ENCODE assay signal across 30 cellular contexts in the genomic region with DNA sequence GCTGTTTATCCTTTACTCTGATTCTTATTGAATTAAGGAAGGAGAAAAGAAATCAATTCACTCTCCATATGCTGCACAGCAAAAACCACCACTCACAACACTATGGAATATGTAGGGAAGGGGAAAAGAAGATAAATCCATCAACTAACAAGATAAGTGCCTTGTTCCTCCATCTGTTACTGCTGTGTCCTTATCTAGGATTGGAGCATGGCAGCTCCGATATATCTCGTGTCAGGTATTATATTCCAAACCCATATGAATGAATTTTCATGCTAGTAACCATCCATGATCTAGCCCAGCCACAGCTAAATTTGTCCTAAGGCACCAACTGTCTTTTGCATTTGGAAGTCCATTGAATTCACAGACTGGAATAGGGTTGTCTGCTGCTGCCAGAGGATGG.
"Had no signal": no experiment of that assay in that cellular context is flagged by ENCODE, and none has a peak within 500 bp of the region (broad histone marks: within the 10 kb centered on the region; RNA-seq: fewer than 3 reads in every experiment).

No MANE protein-coding gene starts in this region.

- H3K27me3 ChIP-seq: breast epithelium had no signal

- H3K4me1 Mint-ChIP-seq: activated CD4-positive, alpha-beta T cell treated with anti-CD3 and anti-CD28 coated beads for 36 hours; activated naive CD4-positive, alpha-beta T cell treated with anti-CD3 and anti-CD28 coated beads, Interleukin-2, amount 10 ng/mL, durations not matched to agents 7 days and 5 days; activated naive CD8-positive, alpha-beta T cell treated with anti-CD3 and anti-CD28 coated beads for 36 hours; T-cell had no signal

- H3K36me3 ChIP-seq: breast epithelium had no signal

- DNase-seq: activated CD4-positive, alpha-beta T cell treated with anti-CD3 and anti-CD28 coated beads for 36 hours; activated CD4-positive, alpha-beta T cell treated with anti-CD3 and anti-CD28 coated beads, Interleukin-2, amount 50 U/mL, for 1 hour; activated CD8-positive, alpha-beta memory T cell treated with anti-CD3 and anti-CD28 coated beads, Interleukin-2, amount 50 U/mL, for 4 hours; activated CD8-positive, alpha-beta T cell treated with anti-CD3 and anti-CD28 coated beads for 36 hours; activated gamma-delta T cell treated with Interleukin-2 at 50 U/mL for 16 hours; activated naive CD4-positive, alpha-beta T cell treated with anti-CD3 and anti-CD28 coated beads, Interleukin-2, amount 10 ng/mL, durations not matched to agents 7 days and 5 days; activated naive CD8-positive, alpha-beta T cell treated with anti-CD3 and anti-CD28 coated beads for 36 hours; activated T-cell treated with anti-CD3 and anti-CD28 coated beads, Interleukin-2, amount 50 U/mL, for 72 hours; central memory CD4-positive, alpha-beta T cell; NCI-H1092; NCI-H1417; NCI-H1694; NCI-H2029; NCI-H2107; NCI-H2171 treated with DMSO at 0.1 percent for 48 hours; NCI-H345; NCI-H510A; NCI-H774; NK-92 treated with Interleukin-12 subunit alpha and Interleukin-12 subunit beta, amount 100 ng/mL, for 24 hours; OCI-M1; RPMI8226; T-cell; T-helper 2 cell; T1000 had no signal

- H3K27ac Mint-ChIP-seq: activated CD4-positive, alpha-beta T cell treated with anti-CD3 and anti-CD28 coated beads for 36 hours; activated CD8-positive, alpha-beta T cell treated with anti-CD3 and anti-CD28 coated beads for 36 hours; activated naive CD4-positive, alpha-beta T cell treated with anti-CD3 and anti-CD28 coated beads, Interleukin-2, amount 10 ng/mL, durations not matched to agents 7 days and 5 days; activated naive CD8-positive, alpha-beta T cell treated with anti-CD3 and anti-CD28 coated beads for 36 hours; activated T-cell treated with anti-CD3 and anti-CD28 coated beads, Interleukin-2, amount 50 U/mL, for 72 hours; activated T-helper 2 cell treated with anti-CD3 and anti-CD28 coated beads, Interferon-gamma antibody, Interleukin-2, Interleukin-4, amounts not matched to agents 10 μg/mL and 5 μg/mL and 100 μg/mL, durations not matched to agents 14 hours and 24 hours and 36 hours; T-cell had no signal

- H3K4me3 ChIP-seq: breast epithelium had no signal

- H3K4me1 ChIP-seq: breast epithelium had no signal

- H3K27ac ChIP-seq: breast epithelium, KMS-11, VCaP had no signal

- H3K4me3 Mint-ChIP-seq: activated CD4-positive, alpha-beta T cell treated with anti-CD3 and anti-CD28 coated beads for 36 hours; activated CD8-positive, alpha-beta T cell treated with anti-CD3 and anti-CD28 coated beads for 36 hours; activated naive CD4-positive, alpha-beta T cell treated with anti-CD3 and anti-CD28 coated beads, Interleukin-2, amount 10 ng/mL, durations not matched to agents 7 days and 5 days; activated naive CD8-positive, alpha-beta T cell treated with anti-CD3 and anti-CD28 coated beads for 36 hours; activated T-cell treated with anti-CD3 and anti-CD28 coated beads, Interleukin-2, amount 50 U/mL, for 72 hours; T-cell had no signal

- ATAC-seq: activated CD4-positive, alpha-beta T cell treated with anti-CD3 and anti-CD28 coated beads for 36 hours; activated CD8-positive, alpha-beta T cell treated with anti-CD3 and anti-CD28 coated beads for 36 hours; activated T-cell treated with anti-CD3 and anti-CD28 coated beads, Interleukin-2, amount 50 U/mL, for 72 hours; Panc1; Right ventricle myocardium inferior; T-cell had no signal

- H3K27me3 Mint-ChIP-seq: activated CD8-positive, alpha-beta T cell treated with anti-CD3 and anti-CD28 coated beads for 36 hours; activated naive CD4-positive, alpha-beta T cell treated with anti-CD3 and anti-CD28 coated beads, Interleukin-2, amount 10 ng/mL, durations not matched to agents 7 days and 5 days; activated naive CD8-positive, alpha-beta T cell treated with anti-CD3 and anti-CD28 coated beads for 36 hours; T-cell had no signal

- H3K36me3 Mint-ChIP-seq: activated naive CD4-positive, alpha-beta T cell treated with anti-CD3 and anti-CD28 coated beads, Interleukin-2, amount 10 ng/mL, durations not matched to agents 7 days and 5 days; activated naive CD8-positive, alpha-beta T cell treated with anti-CD3 and anti-CD28 coated beads for 36 hours; T-cell had no signal
